15 cellular contexts compared by ENCODE assay signal in the genomic region with DNA sequence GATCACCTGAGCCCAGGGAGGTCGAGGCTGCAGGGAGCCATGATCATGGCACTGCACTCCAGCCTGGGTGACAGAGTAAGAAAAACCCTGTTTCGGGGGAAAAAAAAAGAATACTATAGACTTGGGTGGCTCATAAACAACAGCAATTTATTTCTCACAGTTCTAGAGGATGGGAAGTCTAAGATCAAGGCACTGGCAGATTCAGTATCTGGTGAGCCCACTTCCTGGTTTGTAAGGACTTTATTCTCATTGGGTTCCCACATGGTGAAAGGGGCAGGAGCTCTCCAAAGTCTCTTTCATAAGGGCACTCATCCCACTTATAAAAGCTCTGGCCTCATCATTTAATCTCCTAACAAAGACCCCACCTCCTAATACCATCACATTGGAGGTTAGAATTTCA. TPM values are rescaled to one million over a fixed set of nuclear protein-coding genes. Genes with fewer than 3 reads are reported as not detected.
A peak's percentile ranks its signal among the peaks of the same experiment; 100 is the strongest.
DNase-seq lines count a peak whose midpoint lies in the region; ATAC-seq and TF ChIP-seq lines count a peak whose summit lies in the region.
"Had no signal": no experiment of that assay in that cellular context is flagged by ENCODE, and none has a peak within 500 bp of the region (broad histone marks: within the 10 kb centered on the region; RNA-seq: fewer than 3 reads in every experiment).

No MANE protein-coding gene starts in this region.

- peaks cover 19% of the 10 kb centered on the region for H3K36me3 Mint-ChIP-seq in activated naive CD8-positive, alpha-beta T cell
- H3K36me3 Mint-ChIP-seq in activated naive CD8-positive, alpha-beta T cell treated with anti-CD3 and anti-CD28 coated beads, Interleukin-2, amount 50 U/mL, for 24 hours (ENCODE audit: low read depth), result peaks cover 47% of the 10 kb centered on the region
- peaks cover 50% of the 10 kb centered on the region for H3K36me3 Mint-ChIP-seq in activated CD8-positive, alpha-beta T cell treated with anti-CD3 and anti-CD28 coated beads for 36 hours (ENCODE audit: low read depth)
- H3K36me3 Mint-ChIP-seq in neural progenitor cell, result peaks cover 28% of the 10 kb centered on the region

- peak overlapping the region; percentile 37 for H3K27ac ChIP-seq in neural progenitor cell
- H3K27ac ChIP-seq: BLaER1 had no signal

- peaks cover 17% of the 10 kb centered on the region for H3K79me2 ChIP-seq in neural progenitor cell (ENCODE audit: low read depth)

- peaks cover 10% of the 10 kb centered on the region for H3K36me3 ChIP-seq in neural progenitor cell

- DNase-seq in activated naive CD8-positive, alpha-beta T cell treated with anti-CD3 and anti-CD28 coated beads, Interleukin-2, amount 50 U/mL, for 24 hours, result no peak
- peak; percentile 60 for DNase-seq in Jurkat, Clone E6-1 (ENCODE audit: low read depth, low spot score)
- DNase-seq in activated CD8-positive, alpha-beta T cell treated with anti-CD3 and anti-CD28 coated beads for 36 hours, result no peak
- no peak for DNase-seq in neural progenitor cell (ENCODE audit: low spot score)
- DNase-seq in NCI-H446 treated with DMSO at 0.1 percent for 48 hours (lab: John Stamatoyannopoulos, UW), result no peak
- DNase-seq in NCI-H2081 treated with DMSO at 0.1 percent for 48 hours (lab: John Stamatoyannopoulos, UW), result no peak
- DNase-seq: Caco-2, H7, MV-4-11, NCI-H446, NCI-H748 treated with DMSO at 0.1 percent for 48 hours, Right ventricle myocardium superior had no signal

- intact Hi-C loops in activated CD8-positive, alpha-beta T cell treated with anti-CD3 and anti-CD28 coated beads for 36 hours (cut with micrococcal nuclease), result no loop called here

- H3K9me3 ChIP-seq in neural progenitor cell (ENCODE audit: low read depth), result no peaks in the 10 kb centered on the region
- H3K9me3 ChIP-seq: BLaER1, Caco-2 had no signal

- no peak for TF ChIP-seq CTCF in activated CD8-positive, alpha-beta T cell treated with anti-CD3 and anti-CD28 coated beads for 36 hours (IDR thresholded peaks at IDR 0.05)
- no peak for TF ChIP-seq CTCF in neural progenitor cell (IDR thresholded peaks at IDR 0.05)

- CTCF ChIA-PET in activated CD8-positive, alpha-beta T cell treated with anti-CD3 and anti-CD28 coated beads for 36 hours (lab: Charles Lee), result no interaction called here

- H3K27me3 Mint-ChIP-seq in activated naive CD8-positive, alpha-beta T cell, result no peaks in the 10 kb centered on the region
- H3K27me3 Mint-ChIP-seq in activated naive CD8-positive, alpha-beta T cell treated with anti-CD3 and anti-CD28 coated beads, Interleukin-2, amount 50 U/mL, for 24 hours, result no peaks in the 10 kb centered on the region
- H3K27me3 Mint-ChIP-seq in activated CD8-positive, alpha-beta T cell treated with anti-CD3 and anti-CD28 coated beads for 36 hours, result no peaks in the 10 kb centered on the region
- H3K27me3 Mint-ChIP-seq in neural progenitor cell (ENCODE audit: insufficient read depth, low read depth), result no peaks in the 10 kb centered on the region

- H3K9me3 Mint-ChIP-seq in activated naive CD8-positive, alpha-beta T cell (ENCODE audit: low read depth), result no peaks in the 10 kb centered on the region
- no peaks in the 10 kb centered on the region for H3K9me3 Mint-ChIP-seq in activated naive CD8-positive, alpha-beta T cell treated with anti-CD3 and anti-CD28 coated beads, Interleukin-2, amount 50 U/mL, for 24 hours
- no peaks in the 10 kb centered on the region for H3K9me3 Mint-ChIP-seq in activated CD8-positive, alpha-beta T cell treated with anti-CD3 and anti-CD28 coated beads for 36 hours
- no peaks in the 10 kb centered on the region for H3K9me3 Mint-ChIP-seq in neural progenitor cell

- no peaks in the 10 kb centered on the region for H3K4me1 ChIP-seq in neural progenitor cell
- H3K4me1 ChIP-seq: BLaER1, Caco-2 had no signal

- ATAC-seq in activated naive CD8-positive, alpha-beta T cell treated with anti-CD3 and anti-CD28 coated beads, Interleukin-2, amount 50 U/mL, for 24 hours, result no peak
- no peak for ATAC-seq in activated CD8-positive, alpha-beta T cell treated with anti-CD3 and anti-CD28 coated beads for 36 hours
- ATAC-seq in HG03354 (IDR thresholded peaks at IDR 0.05; ENCODE audit: poor library complexity, severe bottlenecking, unreplicated experiment), result no peak

- no peak overlapping the region for H3K4me2 ChIP-seq in neural progenitor cell
- H3K4me2 ChIP-seq: BLaER1 had no signal

- H3F3A ChIP-seq in neural progenitor cell (ENCODE audit: low read depth), result no peaks in the 10 kb centered on the region

- H3K4me3 Mint-ChIP-seq in activated naive CD8-positive, alpha-beta T cell, result no peak overlapping the region
- H3K4me3 Mint-ChIP-seq in activated naive CD8-positive, alpha-beta T cell treated with anti-CD3 and anti-CD28 coated beads, Interleukin-2, amount 50 U/mL, for 24 hours, result no peak overlapping the region
- H3K4me3 Mint-ChIP-seq in activated CD8-positive, alpha-beta T cell treated with anti-CD3 and anti-CD28 coated beads for 36 hours, result no peak overlapping the region
- H3K4me3 Mint-ChIP-seq in neural progenitor cell, result no peak overlapping the region

- no peak overlapping the region for H3K9ac ChIP-seq in neural progenitor cell
- H3K9ac ChIP-seq: BLaER1 had no signal

- H4K20me1 ChIP-seq in neural progenitor cell (ENCODE audit: low read depth), result no peaks in the 10 kb centered on the region

- POLR2A ChIA-PET in activated CD8-positive, alpha-beta T cell treated with anti-CD3 and anti-CD28 coated beads for 36 hours (lab: Charles Lee), result no interaction called here

- H3K27me3 ChIP-seq in neural progenitor cell, result no peaks in the 10 kb centered on the region
- H3K27me3 ChIP-seq: BLaER1 had no signal

- no peak overlapping the region for H3K4me3 ChIP-seq in Jurkat, Clone E6-1 (ENCODE audit: low read length)
- no peak overlapping the region for H3K4me3 ChIP-seq in neural progenitor cell
- H3K4me3 ChIP-seq: BLaER1 had no signal

- no peak overlapping the region for H2AFZ ChIP-seq in neural progenitor cell (replicated peaks)

- peaks cover 43% of the 10 kb centered on the region for H3K4me1 Mint-ChIP-seq in activated naive CD8-positive, alpha-beta T cell (ENCODE audit: low read depth)
- peaks cover 23% of the 10 kb centered on the region for H3K4me1 Mint-ChIP-seq in activated naive CD8-positive, alpha-beta T cell treated with anti-CD3 and anti-CD28 coated beads, Interleukin-2, amount 50 U/mL, for 24 hours
- H3K4me1 Mint-ChIP-seq in activated CD8-positive, alpha-beta T cell treated with anti-CD3 and anti-CD28 coated beads for 36 hours (ENCODE audit: low read depth), result peaks cover 22% of the 10 kb centered on the region
- no peaks in the 10 kb centered on the region for H3K4me1 Mint-ChIP-seq in neural progenitor cell

- peak overlapping the region; percentile 48 for H3K27ac Mint-ChIP-seq in activated naive CD8-positive, alpha-beta T cell
- H3K27ac Mint-ChIP-seq in activated naive CD8-positive, alpha-beta T cell treated with anti-CD3 and anti-CD28 coated beads, Interleukin-2, amount 50 U/mL, for 24 hours, result no peak overlapping the region
- peak overlapping the region; percentile 63 for H3K27ac Mint-ChIP-seq in activated CD8-positive, alpha-beta T cell treated with anti-CD3 and anti-CD28 coated beads for 36 hours
- H3K27ac Mint-ChIP-seq in neural progenitor cell, result no peak overlapping the region

RNA-seq across cellular contexts. Expression of a gene that starts 8.7 kb away (rescaled TPM):
- 717 TPM for polyA plus RNA-seq in Jurkat, Clone E6-1 (2012; ENCODE audit: insufficient read depth, insufficient read length)
- total RNA-seq in activated CD8-positive, alpha-beta T cell treated with anti-CD3 and anti-CD28 coated beads for 36 hours, result 100 to 1,000 TPM; 317 to 322 TPM
- total RNA-seq in neural progenitor cell (ENCODE audit: low replicate concordance), result 209 and 300 TPM in 2 replicates

RNA-seq across cellular contexts. Expression of a gene that starts 14.4 kb away (rescaled TPM):
- 23.0 TPM for polyA plus RNA-seq in Jurkat, Clone E6-1 (2012; ENCODE audit: insufficient read depth, insufficient read length)
- 10 to 100 TPM; 23.2 to 24.0 TPM for total RNA-seq in activated CD8-positive, alpha-beta T cell treated with anti-CD3 and anti-CD28 coated beads for 36 hours
- 8.1 and 19.2 TPM in 2 replicates for total RNA-seq in neural progenitor cell (ENCODE audit: low replicate concordance)

Comparison
In these comparisons a context has a peak if more than half of its experiments do, and no peak if none do; other contexts are left out.
1. H3K27ac Mint-ChIP-seq: peak in activated naive CD8-positive, alpha-beta T cell (single experiment) and activated CD8-positive, alpha-beta T cell treated with anti-CD3 and anti-CD28 coated beads for 36 hours (single experiment); none in activated naive CD8-positive, alpha-beta T cell treated with anti-CD3 and anti-CD28 coated beads, Interleukin-2, amount 50 U/mL, for 24 hours (single experiment) and neural progenitor cell (single experiment).